In genomic region chr16:4114257-4115208, GRCh38 we compare ENCODE assay signal across 8 cellular contexts. TPM values are rescaled to one million over a fixed set of nuclear protein-coding genes. Genes with fewer than 3 reads are reported as not detected.
A peak's percentile ranks its signal among the peaks of the same experiment; 100 is the strongest.
DNase-seq lines count a peak whose midpoint lies in the region; ATAC-seq and TF ChIP-seq lines count a peak whose summit lies in the region.

No MANE protein-coding gene starts in this region.

- ATAC-seq in right lobe of liver (no peak), GM21576 (IDR thresholded peaks at IDR 0.05; ENCODE audit: unreplicated experiment) (no peak)

- H3K27ac ChIP-seq in right lobe of liver (peak overlapping the region in 2 of 3 donors; percentile 8 to 33), thymus (ENCODE audit: low read depth) (peak overlapping the region; percentile 59)

- H3K4me1 ChIP-seq in right lobe of liver (peaks cover 0 to 46% (median 16%) of the 10 kb centered on the region in 4 donors), thymus (ENCODE audit: control insufficient read depth, insufficient read depth, low read length) (peaks cover 5% of the 10 kb centered on the region)

- 78% methylated on average over 27 of the region's 47 CpGs for WGBS in right lobe of liver (ENCODE audit: insufficient coverage, low coverage, low lambda C conversion rate, missing lambda C conversion rate)
- 91% methylated on average over 47 of the region's 47 CpGs for whole genome bisulfite sequencing in thymus

- H3K4me3 ChIP-seq in astrocyte of the cerebellum (ENCODE audit: low read depth, low read length) (peak overlapping the region; percentile 53), right lobe of liver (peak overlapping the region; percentile 46 to 67 (median 64)), thymus (ENCODE audit: low read length) (no peak overlapping the region)

- no peak for TF ChIP-seq POLR2A in right lobe of liver (IDR thresholded peaks at IDR 0.05)

- peaks cover 20% of the 10 kb centered on the region for H3K36me3 Mint-ChIP-seq in activated CD4-positive, alpha-beta T cell treated with anti-CD3 and anti-CD28 coated beads, Interleukin-2, amount 10 ng/mL, durations not matched to agents 24 days and 14 days (ENCODE audit: low read depth)

- no peaks in the 10 kb centered on the region for H3K9me3 Mint-ChIP-seq in activated CD4-positive, alpha-beta T cell treated with anti-CD3 and anti-CD28 coated beads, Interleukin-2, amount 10 ng/mL, durations not matched to agents 24 days and 14 days

- H3K27me3 ChIP-seq in right lobe of liver (no peaks in the 10 kb centered on the region), thymus (ENCODE audit: control insufficient read depth, insufficient read depth) (peaks cover 44% of the 10 kb centered on the region)

- in situ Hi-C loops in astrocyte of the cerebellum (cut with HindIII; ENCODE audit: low sequenced_read_pairs): no loop called here

- H3K36me3 ChIP-seq in right lobe of liver (no peaks in the 10 kb centered on the region), thymus (ENCODE audit: control insufficient read depth, insufficient read depth) (no peaks in the 10 kb centered on the region)

- intact Hi-C loops in activated CD4-positive, alpha-beta T cell treated with anti-CD3 and anti-CD28 coated beads, Interleukin-2, amount 10 ng/mL, durations not matched to agents 24 days and 14 days (cut with micrococcal nuclease): loop anchor here (10.0 kb wide), 2 partner anchors 70 to 150 kb away; no protein-coding TSS in a partner anchor
- intact Hi-C loops in right lobe of liver (cut with DNase I): loop anchor here in 1 of 2 donors (10.0 kb wide), 2 partner anchors 50 to 110 kb away; no protein-coding TSS in a partner anchor

- no peak for TF ChIP-seq CTCF in astrocyte of the cerebellum (IDR thresholded peaks at IDR 0.05; ENCODE audit: low read depth, low read length, missing control alignments)
- TF ChIP-seq CTCF in right lobe of liver (IDR thresholded peaks at IDR 0.05): no peak

- DNase-seq in activated CD4-positive, alpha-beta T cell treated with anti-CD3 and anti-CD28 coated beads, Interleukin-2, amount 10 ng/mL, durations not matched to agents 24 days and 14 days: peak; percentile 58
- DNase-seq in activated CD4-positive, alpha-beta T cell treated with anti-CD3 and anti-CD28 coated beads, Interleukin-2, amount 50 U/mL, for 4 hours: no peak
- DNase-seq in astrocyte of the cerebellum (ENCODE audit: low read depth): no peak
- DNase-seq in right lobe of liver: no peak
- no peak for DNase-seq in NCI-H2171 treated with DMSO at 0.1 percent for 48 hours (lab: John Stamatoyannopoulos, UW)
- no peak for DNase-seq in NCI-H2029 (lab: John Stamatoyannopoulos, UW)

- peak overlapping the region; percentile 81 for H3K4me3 Mint-ChIP-seq in activated CD4-positive, alpha-beta T cell treated with anti-CD3 and anti-CD28 coated beads, Interleukin-2, amount 10 ng/mL, durations not matched to agents 24 days and 14 days

- peaks cover 46% of the 10 kb centered on the region for H3K4me1 Mint-ChIP-seq in activated CD4-positive, alpha-beta T cell treated with anti-CD3 and anti-CD28 coated beads, Interleukin-2, amount 10 ng/mL, durations not matched to agents 24 days and 14 days

- H3K9me3 ChIP-seq in right lobe of liver (no peaks in the 10 kb centered on the region), thymus (ENCODE audit: control insufficient read depth) (no peaks in the 10 kb centered on the region)

- no peak overlapping the region for H3K27ac Mint-ChIP-seq in activated CD4-positive, alpha-beta T cell treated with anti-CD3 and anti-CD28 coated beads, Interleukin-2, amount 10 ng/mL, durations not matched to agents 24 days and 14 days

- H3K27me3 Mint-ChIP-seq in activated CD4-positive, alpha-beta T cell treated with anti-CD3 and anti-CD28 coated beads, Interleukin-2, amount 10 ng/mL, durations not matched to agents 24 days and 14 days: peaks cover 6% of the 10 kb centered on the region

RNA-seq across cellular contexts. Expression of gene ADCY9, which starts 1.7 kb away (rescaled TPM):
- 8.9 and 9.6 TPM in 2 replicates for total RNA-seq in activated CD4-positive, alpha-beta T cell treated with anti-CD3 and anti-CD28 coated beads, Interleukin-2, amount 10 ng/mL, durations not matched to agents 24 days and 14 days
- total RNA-seq in right lobe of liver: 10 to 100 TPM; 17.3 to 41.5 (median 25.6) TPM
- polyA plus RNA-seq in thymus: 2.2 TPM
